Comparison of ENCODE assay signal across 1 cellular context in the genomic region with DNA sequence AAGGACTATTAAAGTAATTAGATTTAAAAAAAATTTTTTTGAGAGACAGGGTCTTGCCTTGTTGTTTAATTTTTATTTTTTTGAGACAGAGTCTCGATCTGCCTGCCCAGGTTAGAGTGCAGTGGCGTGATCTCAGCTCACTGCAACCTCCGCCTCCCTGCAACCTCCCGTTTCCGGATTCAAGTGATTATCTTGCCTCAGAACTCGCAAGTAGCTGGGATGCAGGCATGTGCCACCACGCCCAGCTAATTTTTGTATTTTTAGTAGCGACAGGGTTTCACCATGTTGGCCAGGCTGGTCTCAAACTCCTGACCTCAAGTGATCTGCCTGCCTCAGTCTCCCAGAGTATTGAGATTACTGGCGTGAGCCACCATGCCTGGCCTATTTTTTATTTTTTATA.
TF ChIP-seq lines count a peak whose summit lies in the region.

No MANE protein-coding gene starts in this region.

TF ChIP-seq in K562, 482 proteins besides CTCF, POLR2A, EP300 and RAD21:
- peak; percentile 25; the same call in 1 of the 2 replicates for TF ChIP-seq ARID1B (IDR thresholded peaks at IDR 0.05)
- TF ChIP-seq, protein P1, sequence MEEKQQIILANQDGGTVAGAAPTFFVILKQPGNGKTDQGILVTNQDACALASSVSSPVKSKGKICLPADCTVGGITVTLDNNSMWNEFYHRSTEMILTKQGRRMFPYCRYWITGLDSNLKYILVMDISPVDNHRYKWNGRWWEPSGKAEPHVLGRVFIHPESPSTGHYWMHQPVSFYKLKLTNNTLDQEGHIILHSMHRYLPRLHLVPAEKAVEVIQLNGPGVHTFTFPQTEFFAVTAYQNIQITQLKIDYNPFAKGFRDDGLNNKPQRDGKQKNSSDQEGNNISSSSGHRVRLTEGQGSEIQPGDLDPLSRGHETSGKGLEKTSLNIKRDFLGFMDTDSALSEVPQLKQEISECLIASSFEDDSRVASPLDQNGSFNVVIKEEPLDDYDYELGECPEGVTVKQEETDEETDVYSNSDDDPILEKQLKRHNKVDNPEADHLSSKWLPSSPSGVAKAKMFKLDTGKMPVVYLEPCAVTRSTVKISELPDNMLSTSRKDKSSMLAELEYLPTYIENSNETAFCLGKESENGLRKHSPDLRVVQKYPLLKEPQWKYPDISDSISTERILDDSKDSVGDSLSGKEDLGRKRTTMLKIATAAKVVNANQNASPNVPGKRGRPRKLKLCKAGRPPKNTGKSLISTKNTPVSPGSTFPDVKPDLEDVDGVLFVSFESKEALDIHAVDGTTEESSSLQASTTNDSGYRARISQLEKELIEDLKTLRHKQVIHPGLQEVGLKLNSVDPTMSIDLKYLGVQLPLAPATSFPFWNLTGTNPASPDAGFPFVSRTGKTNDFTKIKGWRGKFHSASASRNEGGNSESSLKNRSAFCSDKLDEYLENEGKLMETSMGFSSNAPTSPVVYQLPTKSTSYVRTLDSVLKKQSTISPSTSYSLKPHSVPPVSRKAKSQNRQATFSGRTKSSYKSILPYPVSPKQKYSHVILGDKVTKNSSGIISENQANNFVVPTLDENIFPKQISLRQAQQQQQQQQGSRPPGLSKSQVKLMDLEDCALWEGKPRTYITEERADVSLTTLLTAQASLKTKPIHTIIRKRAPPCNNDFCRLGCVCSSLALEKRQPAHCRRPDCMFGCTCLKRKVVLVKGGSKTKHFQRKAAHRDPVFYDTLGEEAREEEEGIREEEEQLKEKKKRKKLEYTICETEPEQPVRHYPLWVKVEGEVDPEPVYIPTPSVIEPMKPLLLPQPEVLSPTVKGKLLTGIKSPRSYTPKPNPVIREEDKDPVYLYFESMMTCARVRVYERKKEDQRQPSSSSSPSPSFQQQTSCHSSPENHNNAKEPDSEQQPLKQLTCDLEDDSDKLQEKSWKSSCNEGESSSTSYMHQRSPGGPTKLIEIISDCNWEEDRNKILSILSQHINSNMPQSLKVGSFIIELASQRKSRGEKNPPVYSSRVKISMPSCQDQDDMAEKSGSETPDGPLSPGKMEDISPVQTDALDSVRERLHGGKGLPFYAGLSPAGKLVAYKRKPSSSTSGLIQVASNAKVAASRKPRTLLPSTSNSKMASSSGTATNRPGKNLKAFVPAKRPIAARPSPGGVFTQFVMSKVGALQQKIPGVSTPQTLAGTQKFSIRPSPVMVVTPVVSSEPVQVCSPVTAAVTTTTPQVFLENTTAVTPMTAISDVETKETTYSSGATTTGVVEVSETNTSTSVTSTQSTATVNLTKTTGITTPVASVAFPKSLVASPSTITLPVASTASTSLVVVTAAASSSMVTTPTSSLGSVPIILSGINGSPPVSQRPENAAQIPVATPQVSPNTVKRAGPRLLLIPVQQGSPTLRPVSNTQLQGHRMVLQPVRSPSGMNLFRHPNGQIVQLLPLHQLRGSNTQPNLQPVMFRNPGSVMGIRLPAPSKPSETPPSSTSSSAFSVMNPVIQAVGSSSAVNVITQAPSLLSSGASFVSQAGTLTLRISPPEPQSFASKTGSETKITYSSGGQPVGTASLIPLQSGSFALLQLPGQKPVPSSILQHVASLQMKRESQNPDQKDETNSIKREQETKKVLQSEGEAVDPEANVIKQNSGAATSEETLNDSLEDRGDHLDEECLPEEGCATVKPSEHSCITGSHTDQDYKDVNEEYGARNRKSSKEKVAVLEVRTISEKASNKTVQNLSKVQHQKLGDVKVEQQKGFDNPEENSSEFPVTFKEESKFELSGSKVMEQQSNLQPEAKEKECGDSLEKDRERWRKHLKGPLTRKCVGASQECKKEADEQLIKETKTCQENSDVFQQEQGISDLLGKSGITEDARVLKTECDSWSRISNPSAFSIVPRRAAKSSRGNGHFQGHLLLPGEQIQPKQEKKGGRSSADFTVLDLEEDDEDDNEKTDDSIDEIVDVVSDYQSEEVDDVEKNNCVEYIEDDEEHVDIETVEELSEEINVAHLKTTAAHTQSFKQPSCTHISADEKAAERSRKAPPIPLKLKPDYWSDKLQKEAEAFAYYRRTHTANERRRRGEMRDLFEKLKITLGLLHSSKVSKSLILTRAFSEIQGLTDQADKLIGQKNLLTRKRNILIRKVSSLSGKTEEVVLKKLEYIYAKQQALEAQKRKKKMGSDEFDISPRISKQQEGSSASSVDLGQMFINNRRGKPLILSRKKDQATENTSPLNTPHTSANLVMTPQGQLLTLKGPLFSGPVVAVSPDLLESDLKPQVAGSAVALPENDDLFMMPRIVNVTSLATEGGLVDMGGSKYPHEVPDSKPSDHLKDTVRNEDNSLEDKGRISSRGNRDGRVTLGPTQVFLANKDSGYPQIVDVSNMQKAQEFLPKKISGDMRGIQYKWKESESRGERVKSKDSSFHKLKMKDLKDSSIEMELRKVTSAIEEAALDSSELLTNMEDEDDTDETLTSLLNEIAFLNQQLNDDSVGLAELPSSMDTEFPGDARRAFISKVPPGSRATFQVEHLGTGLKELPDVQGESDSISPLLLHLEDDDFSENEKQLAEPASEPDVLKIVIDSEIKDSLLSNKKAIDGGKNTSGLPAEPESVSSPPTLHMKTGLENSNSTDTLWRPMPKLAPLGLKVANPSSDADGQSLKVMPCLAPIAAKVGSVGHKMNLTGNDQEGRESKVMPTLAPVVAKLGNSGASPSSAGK (IDR thresholded peaks at IDR 0.05), result peak; percentile 71
- TF ChIP-seq CXXC5 (CRISPR knock-in tag; IDR thresholded peaks at IDR 0.05), result 0 out of 2 replicates have a peak, but pooled peaks have one; percentile 24
- 0 out of 2 replicates have a peak, but pooled peaks have one; percentile 54 for TF ChIP-seq DIDO1 (tag; IDR thresholded peaks at IDR 0.05; ENCODE audit: low read depth)
- TF ChIP-seq SRF (CRISPR knock-in tag; IDR thresholded peaks at IDR 0.05), result peak in 1 of 2 experiments; percentile 56; a peak in 1 of 4 replicates
- 0 out of 2 replicates have a peak, but pooled peaks have one; percentile 3 for TF ChIP-seq CBFA2T3 (IDR thresholded peaks at IDR 0.05)
- peak; percentile 49; the same call in 1 of the 2 replicates for TF ChIP-seq BHLHE40 (IDR thresholded peaks at IDR 0.05; ENCODE audit: low read length)
- TF ChIP-seq ZFP36 (IDR thresholded peaks at IDR 0.05; ENCODE audit: low read depth, low read length, partially characterized antibody), result peak; percentile 11
- TF ChIP-seq ETV1 (tag; conservative IDR thresholded peaks at IDR 0.05; ENCODE audit: low read depth), result 0 out of 2 replicates have a peak, but pooled peaks have one; percentile 28
- TF ChIP-seq GABPA (tag; conservative IDR thresholded peaks at IDR 0.05; ENCODE audit: low read depth), result peak; percentile 52; the same call in 1 of the 2 replicates
- TF ChIP-seq ZNF175 (CRISPR knock-in tag; IDR thresholded peaks at IDR 0.05; ENCODE audit: low read depth), result peak; percentile 60; the same call in 1 of the 2 replicates
- TF ChIP-seq, protein P2, sequence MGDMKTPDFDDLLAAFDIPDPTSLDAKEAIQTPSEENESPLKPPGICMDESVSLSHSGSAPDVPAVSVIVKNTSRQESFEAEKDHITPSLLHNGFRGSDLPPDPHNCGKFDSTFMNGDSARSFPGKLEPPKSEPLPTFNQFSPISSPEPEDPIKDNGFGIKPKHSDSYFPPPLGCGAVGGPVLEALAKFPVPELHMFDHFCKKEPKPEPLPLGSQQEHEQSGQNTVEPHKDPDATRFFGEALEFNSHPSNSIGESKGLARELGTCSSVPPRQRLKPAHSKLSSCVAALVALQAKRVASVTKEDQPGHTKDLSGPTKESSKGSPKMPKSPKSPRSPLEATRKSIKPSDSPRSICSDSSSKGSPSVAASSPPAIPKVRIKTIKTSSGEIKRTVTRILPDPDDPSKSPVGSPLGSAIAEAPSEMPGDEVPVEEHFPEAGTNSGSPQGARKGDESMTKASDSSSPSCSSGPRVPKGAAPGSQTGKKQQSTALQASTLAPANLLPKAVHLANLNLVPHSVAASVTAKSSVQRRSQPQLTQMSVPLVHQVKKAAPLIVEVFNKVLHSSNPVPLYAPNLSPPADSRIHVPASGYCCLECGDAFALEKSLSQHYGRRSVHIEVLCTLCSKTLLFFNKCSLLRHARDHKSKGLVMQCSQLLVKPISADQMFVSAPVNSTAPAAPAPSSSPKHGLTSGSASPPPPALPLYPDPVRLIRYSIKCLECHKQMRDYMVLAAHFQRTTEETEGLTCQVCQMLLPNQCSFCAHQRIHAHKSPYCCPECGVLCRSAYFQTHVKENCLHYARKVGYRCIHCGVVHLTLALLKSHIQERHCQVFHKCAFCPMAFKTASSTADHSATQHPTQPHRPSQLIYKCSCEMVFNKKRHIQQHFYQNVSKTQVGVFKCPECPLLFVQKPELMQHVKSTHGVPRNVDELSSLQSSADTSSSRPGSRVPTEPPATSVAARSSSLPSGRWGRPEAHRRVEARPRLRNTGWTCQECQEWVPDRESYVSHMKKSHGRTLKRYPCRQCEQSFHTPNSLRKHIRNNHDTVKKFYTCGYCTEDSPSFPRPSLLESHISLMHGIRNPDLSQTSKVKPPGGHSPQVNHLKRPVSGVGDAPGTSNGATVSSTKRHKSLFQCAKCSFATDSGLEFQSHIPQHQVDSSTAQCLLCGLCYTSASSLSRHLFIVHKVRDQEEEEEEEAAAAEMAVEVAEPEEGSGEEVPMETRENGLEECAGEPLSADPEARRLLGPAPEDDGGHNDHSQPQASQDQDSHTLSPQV (IDR thresholded peaks at IDR 0.05), result 0 out of 2 replicates have a peak, but pooled peaks have one; percentile 41
